Comparison of ENCODE assay signal across 16 cellular contexts in the genomic region with DNA sequence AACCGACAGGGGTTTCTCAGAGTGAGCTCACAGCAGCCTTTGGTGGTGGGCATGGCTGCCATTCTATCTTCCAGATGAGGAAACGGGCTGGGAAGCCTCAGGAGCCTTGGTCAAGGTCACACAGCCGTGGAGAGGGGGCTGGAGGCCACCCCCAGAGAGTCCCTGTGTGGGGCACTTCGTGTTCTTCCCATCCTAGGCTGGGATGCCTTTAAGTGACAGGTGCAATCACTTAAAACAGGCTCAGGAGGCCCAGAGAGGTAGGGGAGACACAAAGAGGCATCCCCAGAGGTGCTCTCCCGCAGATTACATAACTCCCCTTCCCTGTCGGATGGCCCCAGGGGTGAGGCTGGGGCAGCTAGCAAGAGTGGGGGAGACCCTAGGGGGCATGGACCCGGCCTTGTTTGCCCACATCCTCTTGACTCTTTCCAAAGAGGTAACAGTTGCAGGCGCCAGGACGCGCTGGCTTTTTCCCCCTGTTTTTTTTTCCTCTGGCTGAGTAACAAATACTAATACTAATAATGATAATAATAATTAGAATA. TPM values are rescaled to one million over a fixed set of nuclear protein-coding genes. Genes with fewer than 3 reads are reported as not detected.
DNase-seq lines count a peak whose midpoint lies in the region; ATAC-seq and TF ChIP-seq lines count a peak whose summit lies in the region.
"Had no signal": no experiment of that assay in that cellular context is flagged by ENCODE, and none has a peak within 500 bp of the region (broad histone marks: within the 10 kb centered on the region; RNA-seq: fewer than 3 reads in every experiment).

No MANE protein-coding gene starts in this region.

- no peak for TF ChIP-seq CTCF in mammary epithelial cell (conservative IDR thresholded peaks at IDR 0.05 in 1 of 2, IDR thresholded peaks at IDR 0.05 in 1 of 2; ENCODE audit: extremely low read depth in 1 of 2, insufficient read depth in 1 of 2, low read depth in 1 of 2, low read length in 2 of 2)
- no peak for TF ChIP-seq CTCF in MCF 10A (IDR thresholded peaks at IDR 0.05; ENCODE audit: unreplicated experiment)
- TF ChIP-seq CTCF in WTC11 (IDR thresholded peaks at IDR 0.05) = no peak
- no peak for TF ChIP-seq CTCF in uterus (IDR thresholded peaks at IDR 0.05)
- TF ChIP-seq CTCF in GM10248 (IDR thresholded peaks at IDR 0.05; ENCODE audit: control extremely low read depth, extremely low read depth, low read depth, missing control alignments) = no peak
- no peak for TF ChIP-seq CTCF in lower leg skin (IDR thresholded peaks at IDR 0.05)

- H3K9me3 ChIP-seq in mammary epithelial cell (replicated peaks; ENCODE audit: insufficient read depth, low read length) (no peaks in the 10 kb centered on the region), muscle layer of colon (ENCODE audit: low read length) (no peaks in the 10 kb centered on the region), uterus (no peaks in the 10 kb centered on the region)
- H3K9me3 ChIP-seq: A549, transverse colon had no signal

- no peak for TF ChIP-seq POLR2A in uterus (IDR thresholded peaks at IDR 0.05)
- no peak for TF ChIP-seq POLR2A in lower leg skin (IDR thresholded peaks at IDR 0.05)

- H3K27me3 Mint-ChIP-seq in MCF 10A (ENCODE audit: insufficient read depth, unreplicated experiment) = peaks cover 13% of the 10 kb centered on the region
- H3K27me3 Mint-ChIP-seq in WTC11 (ENCODE audit: low read depth) = peaks cover 31% of the 10 kb centered on the region

- no peaks in the 10 kb centered on the region for H3K27me3 ChIP-seq in mammary epithelial cell (ENCODE audit: insufficient read depth, low read length)
- peaks cover 0 to 20% of the 10 kb centered on the region in 2 donors for H3K27me3 ChIP-seq in muscle layer of colon (ENCODE audit: control insufficient read depth in 1 of 2, insufficient read depth in 2 of 2, low read length in 2 of 2)
- no peaks in the 10 kb centered on the region for H3K27me3 ChIP-seq in uterus

- H2AFZ ChIP-seq in mammary epithelial cell (ENCODE audit: low read depth, low read length) = no peak overlapping the region

- POLR2A ChIA-PET in MCF 10A (lab: Yijun Ruan, JAX) (no interaction called here), WTC11 (lab: Charles Lee) (no interaction called here), GM10248 (lab: Yijun Ruan, JAX) (no interaction called here)

- in situ Hi-C loops in mammary epithelial cell (cut with MboI; ENCODE audit: low sequenced_read_pairs in 2 of 2) = no loop called here

- H3K4me1 ChIP-seq in mammary epithelial cell (ENCODE audit: insufficient read depth, low read length) (peaks cover 12% of the 10 kb centered on the region), muscle layer of colon (ENCODE audit: insufficient read depth, low read length) (peaks cover 20% of the 10 kb centered on the region), uterus (no peaks in the 10 kb centered on the region)
- H3K4me1 ChIP-seq: foreskin keratinocyte had no signal

- H3K9ac ChIP-seq in mammary epithelial cell (ENCODE audit: insufficient read depth, low read length) (no peak overlapping the region), muscle layer of colon (ENCODE audit: low read length) (peak overlapping the region; percentile 30)

- no peaks in the 10 kb centered on the region for H4K20me1 ChIP-seq in mammary epithelial cell (ENCODE audit: insufficient read depth, low read length)

- H3K4me3 Mint-ChIP-seq in MCF 10A (ENCODE audit: unreplicated experiment) (no peak overlapping the region), WTC11 (peak overlapping the region; percentile 56)
- H3K4me3 Mint-ChIP-seq: stimulated activated memory B cell treated with anti-CD40 and anti-IgM and Interleukin-4, amounts not matched to agents 10 μg/mL and 1 μg/mL and 100 μg/mL, for 72 hours had no signal

- dilution Hi-C loops in mammary epithelial cell (cut with HindIII; ENCODE audit: low sequenced_read_pairs) = no loop called here

- H3K4me1 Mint-ChIP-seq in MCF 10A (ENCODE audit: insufficient read depth, unreplicated experiment) (peaks cover 22% of the 10 kb centered on the region), WTC11 (peaks cover 38% of the 10 kb centered on the region)

- no peak for ATAC-seq in WTC11
- ATAC-seq: foreskin keratinocyte had no signal

- WGBS in mammary epithelial cell (ENCODE audit: low coverage, missing lambda C conversion rate) = 79% methylated on average over 7 of the region's 10 CpGs
- WGBS in lower leg skin, 2 donors = 47 to 50% methylated on average over 9 to 10 of the region's 10 CpGs

- no peaks in the 10 kb centered on the region for H3K9me3 Mint-ChIP-seq in MCF 10A (ENCODE audit: unreplicated experiment)
- H3K9me3 Mint-ChIP-seq in WTC11 = no peaks in the 10 kb centered on the region
- H3K9me3 Mint-ChIP-seq: stimulated activated memory B cell treated with anti-CD40 and anti-IgM and Interleukin-4, amounts not matched to agents 10 μg/mL and 1 μg/mL and 100 μg/mL, for 72 hours had no signal

- intact Hi-C loops in mammary epithelial cell (cut with micrococcal nuclease) (no loop called here), MCF 10A (cut with micrococcal nuclease) (no loop called here), uterus (cut with DNase I; ENCODE audit: low total_unique reads) (no loop called here), lower leg skin (cut with DNase I; ENCODE audit: low total_unique reads) (no loop called here)

- H3K36me3 Mint-ChIP-seq in MCF 10A (ENCODE audit: insufficient read depth, unreplicated experiment) = no peaks in the 10 kb centered on the region
- H3K36me3 Mint-ChIP-seq in WTC11 = no peaks in the 10 kb centered on the region
- H3K36me3 Mint-ChIP-seq: stimulated activated memory B cell treated with anti-CD40 and anti-IgM and Interleukin-4, amounts not matched to agents 10 μg/mL and 1 μg/mL and 100 μg/mL, for 72 hours had no signal

- DNase-seq in mammary epithelial cell = no peak
- DNase-seq in MCF 10A (ENCODE audit: unreplicated experiment) = no peak
- DNase-seq in WTC11 (ENCODE audit: low spot score) = no peak
- DNase-seq in uterus = no peak
- DNase-seq in GM10248 (ENCODE audit: extremely low spot score) = no peak
- no peak for DNase-seq in UCSD-AML1 (lab: John Stamatoyannopoulos, UW; ENCODE audit: unreplicated experiment)
- no peak for DNase-seq in lower leg skin (ENCODE audit: low spot score in 2 of 2)
- DNase-seq: DND-41, foreskin keratinocyte, left colon had no signal

- no peaks in the 10 kb centered on the region for H3K79me2 ChIP-seq in mammary epithelial cell (ENCODE audit: insufficient read depth, low read length)

- peak overlapping the region; percentile 83 for H3K4me2 ChIP-seq in mammary epithelial cell (ENCODE audit: insufficient read depth, low read depth, low read length)

- H3K27ac ChIP-seq in mammary epithelial cell (ENCODE audit: insufficient read depth, low read depth, low read length) = no peak overlapping the region
- H3K27ac ChIP-seq in muscle layer of colon (ENCODE audit: low read depth, low read length) = peak overlapping the region; percentile 53
- H3K27ac ChIP-seq in uterus = peak overlapping the region; percentile 38 to 65
- H3K27ac ChIP-seq: foreskin keratinocyte had no signal

- no peaks in the 10 kb centered on the region for H3K36me3 ChIP-seq in mammary epithelial cell (ENCODE audit: insufficient read depth, low read length)
- H3K36me3 ChIP-seq in muscle layer of colon (ENCODE audit: insufficient read depth, low read length) = no peaks in the 10 kb centered on the region
- H3K36me3 ChIP-seq in uterus = no peaks in the 10 kb centered on the region
- H3K36me3 ChIP-seq: transverse colon had no signal

- no TSS peak for BruUV-seq in mammary epithelial cell (replicated peaks; lab: Mats Ljungman, UMichigan)
- no TSS peak for BruUV-seq in MCF 10A (replicated peaks; lab: Mats Ljungman, UMichigan)

- H3K27ac Mint-ChIP-seq in MCF 10A (ENCODE audit: low read depth, unreplicated experiment) (no peak overlapping the region), WTC11 (no peak overlapping the region)
- H3K27ac Mint-ChIP-seq: CD14-positive monocyte; stimulated activated memory B cell treated with anti-CD40 and anti-IgM and Interleukin-4, amounts not matched to agents 10 μg/mL and 1 μg/mL and 100 μg/mL, for 72 hours had no signal

- CTCF ChIA-PET in mammary epithelial cell (lab: Charles Lee; ENCODE audit: low non-redundant PET) (no interaction called here), MCF 10A (lab: Yijun Ruan, JAX) (interaction anchor here (1.7 kb wide), 1 partner anchor 244 kb away, joined by 4 read pairs; no protein-coding TSS in a partner anchor), WTC11 (lab: Charles Lee) (interaction anchor here (1.6 to 2.4 kb wide), 4 partner anchors 18 to 337 kb away, joined by 3 to 17 read pairs (median 8); no protein-coding TSS in a partner anchor), GM10248 (lab: Yijun Ruan, JAX) (no interaction called here)

- H3K4me3 ChIP-seq in mammary epithelial cell (replicated peaks in 1 of 3; ENCODE audit: insufficient read depth in 1 of 3, low read depth in 2 of 3, low read length in 3 of 3) (no peak overlapping the region), muscle layer of colon (ENCODE audit: low read depth in 1 of 2, low read length in 2 of 2) (peak overlapping the region in 1 of 2 donors; percentile 12), uterus (peak overlapping the region; percentile 35 to 36), lower leg skin (ENCODE audit: low read depth, poor library complexity, severe bottlenecking) (no peak overlapping the region)

RNA-seq across cellular contexts. Expression of a gene that starts 17.5 kb away (rescaled TPM):
- total RNA-seq in mammary epithelial cell (1 to 10 TPM; 3.9 to 9.2 TPM), MCF 10A (2022) (1.6 and 3.7 TPM in 2 replicates), WTC11 (2021) (1.8 to 2.7 TPM (median 1.8 TPM) in 3 replicates), uterus (10 to 100 TPM in 2 of 4 donors, 1 to 10 TPM in 2; 4.7 to 44.2 (median 22.9) TPM), lower leg skin (under 1 TPM; 0.08 to 0.42 (median 0.28) TPM)
- polyA plus RNA-seq in mammary epithelial cell = 2.9 TPM
- polyA minus RNA-seq in mammary epithelial cell = 7.2 TPM
- total RNA-seq: foreskin keratinocyte, HT-29 had no signal
- polyA plus RNA-seq: CD14-positive monocyte had no signal

Comparison
In these comparisons a context has a peak if more than half of its experiments do, and no peak if none do; other contexts are left out.
1. CTCF ChIA-PET loops: an anchor here in MCF 10A (1.7 kb wide) and WTC11 (1.6 to 2.4 kb wide); none called in mammary epithelial cell and GM10248.
2. H3K4me3 ChIP-seq: peak in uterus (2 of 2); none in mammary epithelial cell (0 of 3) and lower leg skin (single experiment).